8 cellular contexts compared by ENCODE assay signal in the genomic region with DNA sequence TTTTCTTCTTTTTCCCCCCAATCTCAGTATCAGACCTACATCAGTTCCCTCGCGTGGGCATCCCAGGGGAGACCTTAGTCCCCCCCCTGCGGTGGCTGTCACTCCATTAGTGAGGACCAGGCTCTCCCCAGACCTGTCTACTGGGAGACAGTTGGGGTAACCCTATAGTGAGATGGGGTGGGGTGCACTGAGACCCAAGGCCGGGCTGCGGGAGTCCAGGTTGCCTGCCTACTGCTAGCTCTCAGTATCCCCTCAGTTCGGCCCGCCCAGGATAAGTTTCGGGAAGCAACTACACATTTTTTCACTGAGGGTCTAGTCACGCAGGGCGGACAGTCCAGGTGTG. TPM values are rescaled to one million over a fixed set of nuclear protein-coding genes. Genes with fewer than 3 reads are reported as not detected.
DNase-seq lines count a peak whose midpoint lies in the region; ATAC-seq and TF ChIP-seq lines count a peak whose summit lies in the region.

No MANE protein-coding gene starts in this region.

- H2BK5ac ChIP-seq in mesendoderm (ENCODE audit: low read length): no peak overlapping the region

- WGBS in mesendoderm (ENCODE audit: extremely low coverage, insufficient coverage, low lambda C conversion rate): no CpG with 5 or more reads among the region's 10 CpGs

- no peaks in the 10 kb centered on the region for H3K9me3 Mint-ChIP-seq in activated naive CD4-positive, alpha-beta T cell treated with anti-CD3 and anti-CD28 coated beads for 36 hours
- H3K9me3 Mint-ChIP-seq in activated naive CD4-positive, alpha-beta T cell treated with anti-CD3 and anti-CD28 coated beads, Interleukin-2, amount 50 U/mL, for 72 hours: no peaks in the 10 kb centered on the region

- H3K27me3 Mint-ChIP-seq in activated naive CD4-positive, alpha-beta T cell treated with anti-CD3 and anti-CD28 coated beads for 36 hours (ENCODE audit: low read depth): no peaks in the 10 kb centered on the region

- DNase-seq in activated naive CD4-positive, alpha-beta T cell treated with anti-CD3 and anti-CD28 coated beads for 36 hours: no peak
- no peak for DNase-seq in activated naive CD4-positive, alpha-beta T cell treated with anti-CD3 and anti-CD28 coated beads, Interleukin-2, amount 50 U/mL, for 72 hours (ENCODE audit: low spot score in 2 of 2)
- DNase-seq in breast epithelium (ENCODE audit: low spot score in 2 of 2) (no peak), mesendoderm (no peak), uterus (peak; percentile 21), EL (no peak), NOMO-1 treated with dmso at 0.1 percent for 144 hours (lab: John Stamatoyannopoulos, UW; ENCODE audit: unreplicated experiment) (no peak), GM10248 (ENCODE audit: extremely low spot score) (no peak)

- peak overlapping the region; percentile 93 for H3K56ac ChIP-seq in mesendoderm (ENCODE audit: low read length)

- H2BK15ac ChIP-seq in mesendoderm (replicated peaks; ENCODE audit: low read depth): no peak overlapping the region

- H3K27ac ChIP-seq in breast epithelium: peak overlapping the region; percentile 89 to 96
- H3K27ac ChIP-seq in mesendoderm (ENCODE audit: low read depth, low read length): no peak overlapping the region
- H3K27ac ChIP-seq in uterus: peak overlapping the region; percentile 92 to 94

- intact Hi-C loops in activated naive CD4-positive, alpha-beta T cell treated with anti-CD3 and anti-CD28 coated beads for 36 hours (cut with micrococcal nuclease): loop anchor here (5.0 kb wide), 1 partner anchor 176 kb away; no protein-coding TSS in a partner anchor
- intact Hi-C loops in breast epithelium (cut with DNase I; ENCODE audit: low total_unique reads): no loop called here
- intact Hi-C loops in uterus (cut with DNase I; ENCODE audit: low total_unique reads): no loop called here

- TF ChIP-seq CTCF in breast epithelium (IDR thresholded peaks at IDR 0.05): no peak
- no peak for TF ChIP-seq CTCF in uterus (IDR thresholded peaks at IDR 0.05)
- no peak for TF ChIP-seq CTCF in GM10248 (IDR thresholded peaks at IDR 0.05; ENCODE audit: control extremely low read depth, extremely low read depth, low read depth, missing control alignments)

- peaks cover 33% of the 10 kb centered on the region for H3K79me2 ChIP-seq in mesendoderm (ENCODE audit: control insufficient read depth, insufficient read depth, low read length)

- H3K27me3 ChIP-seq in breast epithelium (no peaks in the 10 kb centered on the region), mesendoderm (ENCODE audit: insufficient read depth, low read length, poor library complexity) (no peaks in the 10 kb centered on the region), uterus (no peaks in the 10 kb centered on the region)

- peaks cover 2 to 3% of the 10 kb centered on the region in 2 donors for H3K4me1 ChIP-seq in breast epithelium
- H3K4me1 ChIP-seq in mesendoderm (ENCODE audit: control insufficient read depth, low read depth, low read length): peaks cover 1% of the 10 kb centered on the region
- H3K4me1 ChIP-seq in uterus: peaks cover 0 to 9% of the 10 kb centered on the region in 2 donors

- H3K18ac ChIP-seq in mesendoderm (ENCODE audit: low read length): no peak overlapping the region

- H4K5ac ChIP-seq in mesendoderm (ENCODE audit: low read length): no peak overlapping the region

- H4K8ac ChIP-seq in mesendoderm (ENCODE audit: low read depth, low read length): no peak overlapping the region

- ATAC-seq in activated naive CD4-positive, alpha-beta T cell treated with anti-CD3 and anti-CD28 coated beads, Interleukin-2, amount 50 U/mL, for 72 hours: no peak

- POLR2A ChIA-PET in GM10248 (lab: Yijun Ruan, JAX): no interaction called here

- no peaks in the 10 kb centered on the region for H3K36me3 Mint-ChIP-seq in activated naive CD4-positive, alpha-beta T cell treated with anti-CD3 and anti-CD28 coated beads for 36 hours (ENCODE audit: low read depth)
- peaks cover 8 to 9% of the 10 kb centered on the region in 2 donors for H3K36me3 Mint-ChIP-seq in activated naive CD4-positive, alpha-beta T cell treated with anti-CD3 and anti-CD28 coated beads, Interleukin-2, amount 50 U/mL, for 72 hours

- H3K23ac ChIP-seq in mesendoderm (ENCODE audit: low read length): no peak overlapping the region

- no peak overlapping the region for H2AK5ac ChIP-seq in mesendoderm (ENCODE audit: low read length)

- H3K27ac Mint-ChIP-seq in activated naive CD4-positive, alpha-beta T cell treated with anti-CD3 and anti-CD28 coated beads for 36 hours: peak overlapping the region; percentile 74
- H3K27ac Mint-ChIP-seq in activated naive CD4-positive, alpha-beta T cell treated with anti-CD3 and anti-CD28 coated beads, Interleukin-2, amount 50 U/mL, for 72 hours: peak overlapping the region in 1 of 2 donors; percentile 82

- no peak overlapping the region for H3K4ac ChIP-seq in mesendoderm (ENCODE audit: low read depth, low read length)

- H3K36me3 ChIP-seq in breast epithelium (no peaks in the 10 kb centered on the region), mesendoderm (ENCODE audit: control insufficient read depth, insufficient read depth, low read length) (no peaks in the 10 kb centered on the region), uterus (no peaks in the 10 kb centered on the region)

- CTCF ChIA-PET in activated naive CD4-positive, alpha-beta T cell treated with anti-CD3 and anti-CD28 coated beads for 36 hours (lab: Charles Lee): interaction anchor here (0.8 to 1.1 kb wide), 2 partner anchors 12 to 403 kb away, joined by 4 read pairs; no protein-coding TSS in a partner anchor
- CTCF ChIA-PET in GM10248 (lab: Yijun Ruan, JAX): interaction anchor here (0.9 to 1.3 kb wide), 5 partner anchors 8 to 20 kb away, joined by 3 to 4 read pairs (median 3); no protein-coding TSS in a partner anchor

- H3K4me3 ChIP-seq in breast epithelium (peak overlapping the region; percentile 81 to 97 (median 95)), mesendoderm (ENCODE audit: low read length) (no peak overlapping the region), uterus (peak overlapping the region; percentile 84 to 99)

- peak overlapping the region; percentile 24 for H3K4me2 ChIP-seq in mesendoderm (ENCODE audit: low read length)

- peak overlapping the region; percentile 72 for H3K9ac ChIP-seq in mesendoderm (ENCODE audit: low read length)

- H3K9me3 ChIP-seq in breast epithelium (no peaks in the 10 kb centered on the region), uterus (no peaks in the 10 kb centered on the region)

- peaks cover 4% of the 10 kb centered on the region for H3K79me1 ChIP-seq in mesendoderm (ENCODE audit: low read length)

- peaks cover 19% of the 10 kb centered on the region for H3K4me1 Mint-ChIP-seq in activated naive CD4-positive, alpha-beta T cell treated with anti-CD3 and anti-CD28 coated beads for 36 hours (ENCODE audit: low read depth)

- TF ChIP-seq POLR2A in breast epithelium (IDR thresholded peaks at IDR 0.05): no peak
- TF ChIP-seq POLR2A in uterus (IDR thresholded peaks at IDR 0.05): no peak

- H3K4me3 Mint-ChIP-seq in activated naive CD4-positive, alpha-beta T cell treated with anti-CD3 and anti-CD28 coated beads for 36 hours: peak overlapping the region; percentile 71

- H2BK120ac ChIP-seq in mesendoderm (ENCODE audit: low read depth, low read length): no peak overlapping the region

RNA-seq across cellular contexts. Expression of a gene that starts 0.7 kb away (rescaled TPM):
- 10 to 100 TPM; 38.4 to 40.5 TPM for total RNA-seq in activated naive CD4-positive, alpha-beta T cell treated with anti-CD3 and anti-CD28 coated beads for 36 hours
- 10 to 100 TPM; 30.6 to 50.2 TPM for total RNA-seq in activated naive CD4-positive, alpha-beta T cell treated with anti-CD3 and anti-CD28 coated beads, Interleukin-2, amount 50 U/mL, for 72 hours
- total RNA-seq in breast epithelium: 10 to 100 TPM; 24.9 to 55.5 (median 32.1) TPM
- polyA plus RNA-seq in mesendoderm (2013, experiment 1 of 2): 67.8 TPM
- 63.7 TPM for polyA plus RNA-seq in mesendoderm (2013, experiment 2 of 2)
- 10 to 100 TPM; 13.1 to 70.4 (median 33.3) TPM for total RNA-seq in uterus

Comparison
In these comparisons a context has a peak if more than half of its experiments do, and no peak if none do; other contexts are left out.
1. DNase-seq: peak in uterus (2 of 2); none in activated naive CD4-positive, alpha-beta T cell treated with anti-CD3 and anti-CD28 coated beads for 36 hours (single experiment), activated naive CD4-positive, alpha-beta T cell treated with anti-CD3 and anti-CD28 coated beads, Interleukin-2, amount 50 U/mL, for 72 hours (0 of 2), breast epithelium (0 of 2), mesendoderm (single experiment), EL (single experiment), NOMO-1 treated with dmso at 0.1 percent for 144 hours (single experiment) and GM10248 (single experiment).